In genomic region chr3:107894998-107895397, GRCh38 we compare ENCODE assay signal across 21 cellular contexts.
DNase-seq lines count a peak whose midpoint lies in the region; ATAC-seq, FAIRE-seq and TF ChIP-seq lines count a peak whose summit lies in the region.
"Had no signal": no experiment of that assay in that cellular context is flagged by ENCODE, and none has a peak within 500 bp of the region (broad histone marks: within the 10 kb centered on the region; RNA-seq: fewer than 3 reads in every experiment).

No MANE protein-coding gene starts in this region.

- POLR2A ChIA-PET in HepG2 (lab: Yijun Ruan, JAX), result no interaction called here
- POLR2A ChIA-PET in K562 (lab: Yijun Ruan, JAX), result interaction anchor here (0.8 kb wide), 1 partner anchor 13 kb away, joined by 3 read pairs; no protein-coding TSS in a partner anchor
- POLR2A ChIA-PET in CD4-positive, alpha-beta T cell (lab: Charles Lee), result no interaction called here

- BruUV-seq in HepG2 (replicated peaks; lab: Mats Ljungman, UMichigan) (no TSS peak), K562 (replicated peaks; lab: Mats Ljungman, UMichigan) (no TSS peak)

- H3K27ac Mint-ChIP-seq in CD4-positive, alpha-beta T cell, result no peak overlapping the region

- H3K4me1 Mint-ChIP-seq in CD4-positive, alpha-beta T cell (ENCODE audit: low read depth), result no peaks in the 10 kb centered on the region

- no peaks in the 10 kb centered on the region for H3K36me3 ChIP-seq in HepG2 (replicated peaks in 1 of 2; ENCODE audit: control insufficient read depth in 1 of 2, insufficient read depth in 2 of 2, low read length in 2 of 2)
- H3K36me3 ChIP-seq in right lobe of liver, result no peaks in the 10 kb centered on the region
- no peaks in the 10 kb centered on the region for H3K36me3 ChIP-seq in K562 (ENCODE audit: control insufficient read depth, insufficient read depth, low read length)
- H3K36me3 ChIP-seq in ovary, result no peaks in the 10 kb centered on the region
- H3K36me3 ChIP-seq: MG63 had no signal

- H3K79me2 ChIP-seq in HepG2 (ENCODE audit: insufficient read depth, low read length) (no peaks in the 10 kb centered on the region), K562 (ENCODE audit: control insufficient read depth, insufficient read depth, low read length) (no peaks in the 10 kb centered on the region)

- peaks cover 1 to 10% of the 10 kb centered on the region in 2 experiments; a peak in 2 of 5 replicates for H3K27me3 ChIP-seq in HepG2 (ENCODE audit: control insufficient read depth in 1 of 2, insufficient read depth in 2 of 2, low read length in 2 of 2)
- no peaks in the 10 kb centered on the region for H3K27me3 ChIP-seq in right lobe of liver
- no peaks in the 10 kb centered on the region for H3K27me3 ChIP-seq in K562 (ENCODE audit: control insufficient read depth in 2 of 2, insufficient read depth in 2 of 2, low read length in 2 of 2)
- no peaks in the 10 kb centered on the region for H3K27me3 ChIP-seq in ovary
- peaks cover 15% of the 10 kb centered on the region for H3K27me3 ChIP-seq in CD4-positive, alpha-beta T cell (ENCODE audit: control insufficient read depth, insufficient read depth, low read length)

- TF ChIP-seq RAD21 in HepG2 (CRISPR knock-in tag; IDR thresholded peaks at IDR 0.05) (no peak), K562 (CRISPR knock-in tag; conservative IDR thresholded peaks at IDR 0.05 in 1 of 2, IDR thresholded peaks at IDR 0.05 in 1 of 2) (peak; percentile 30 to 53; a peak in 3 of 4 replicates)

- ATAC-seq in HepG2 (no peak), right lobe of liver (no peak), K562 (peak; percentile 79)
- no peak for ATAC-seq in CD4-positive, alpha-beta T cell (ENCODE audit: poor library complexity)

- no peak overlapping the region for H3K9ac ChIP-seq in HepG2 (ENCODE audit: insufficient read depth, low read depth, low read length)
- H3K9ac ChIP-seq in K562 (ENCODE audit: insufficient read depth in 1 of 2, low read depth in 2 of 2, low read length in 2 of 2), result no peak overlapping the region
- H3K9ac ChIP-seq: GM23248 had no signal

- no peak for TF ChIP-seq POLR2A in HepG2 (IDR thresholded peaks at IDR 0.05; ENCODE audit: insufficient read depth in 1 of 2, low read depth in 2 of 2, low read length in 2 of 2)
- no peak for TF ChIP-seq POLR2A in right lobe of liver (IDR thresholded peaks at IDR 0.05)
- TF ChIP-seq POLR2A in K562 (conservative IDR thresholded peaks at IDR 0.05), result no peak
- no peak for TF ChIP-seq POLR2A in ovary (IDR thresholded peaks at IDR 0.05)

- no peak for TF ChIP-seq CTCF in HepG2 (CRISPR knock-in tag; IDR thresholded peaks at IDR 0.05)
- TF ChIP-seq CTCF in right lobe of liver (IDR thresholded peaks at IDR 0.05), result no peak
- TF ChIP-seq CTCF in K562 (IDR thresholded peaks at IDR 0.05 in 2 of 3, conservative IDR thresholded peaks at IDR 0.05 in 1 of 3; ENCODE audit: insufficient read depth in 2 of 3, low read depth in 1 of 3, low read length in 3 of 3), result peak in 2 of 3 experiments; percentile 18 to 37; a peak in 3 of 6 replicates
- no peak for TF ChIP-seq CTCF in ovary (IDR thresholded peaks at IDR 0.05)
- TF ChIP-seq CTCF in CD4-positive, alpha-beta T cell (IDR thresholded peaks at IDR 0.05), result no peak

- H3K4me3 Mint-ChIP-seq in CD4-positive, alpha-beta T cell, result no peak overlapping the region

- no peaks in the 10 kb centered on the region for H3K36me3 Mint-ChIP-seq in CD4-positive, alpha-beta T cell (ENCODE audit: low read depth)

- H3K27me3 Mint-ChIP-seq in CD4-positive, alpha-beta T cell, result peaks cover 23% of the 10 kb centered on the region

- CTCF ChIA-PET in HepG2 (lab: Yijun Ruan, JAX; ENCODE audit: low intra/inter-chr PET ratio, low total read pairs), result no interaction called here
- CTCF ChIA-PET in K562 (lab: Yijun Ruan, JAX; ENCODE audit: low intra/inter-chr PET ratio), result no interaction called here
- CTCF ChIA-PET in CD4-positive, alpha-beta T cell (lab: Charles Lee), result no interaction called here

- intact Hi-C loops in HepG2 (cut with micrococcal nuclease; ENCODE audit: unreplicated experiment), result no loop called here
- intact Hi-C loops in right lobe of liver (cut with DNase I), result no loop called here
- intact Hi-C loops in K562 (cut with micrococcal nuclease), result no loop called here
- intact Hi-C loops in ovary (cut with DNase I), result no loop called here
- intact Hi-C loops in CD4-positive, alpha-beta T cell (cut with DNase I, micrococcal nuclease), result no loop called here

- H3K9me1 ChIP-seq in K562 (ENCODE audit: control insufficient read depth, insufficient read depth, low read length), result no peaks in the 10 kb centered on the region

- 4% methylated on average over 4 of the region's 4 CpGs for WGBS in HepG2 (ENCODE audit: low lambda C conversion rate)
- 51% methylated on average over 4 of the region's 4 CpGs for WGBS in right lobe of liver (ENCODE audit: insufficient coverage, low coverage, low lambda C conversion rate, missing lambda C conversion rate)
- WGBS in K562 (ENCODE audit: insufficient coverage, low coverage, missing lambda C conversion rate), result 0% methylated on average over 4 of the region's 4 CpGs
- WGBS in ovary, 3 donors, result 90 to 91% (median 91%) methylated on average over 4 of the region's 4 CpGs

- FAIRE-seq in HepG2 (lab: Jason Lieb, UNC) (no peak), K562 (lab: Jason Lieb, UNC) (peak; percentile 15), urothelium cell line (lab: Jason Lieb, UNC) (peak; percentile 5)
- FAIRE-seq: RCC 7860 had no signal

- H2AFZ ChIP-seq in HepG2 (ENCODE audit: low read length), result no peak overlapping the region
- H2AFZ ChIP-seq in K562 (ENCODE audit: low read depth, low read length), result peak overlapping the region; percentile 51
- H2AFZ ChIP-seq: GM23248 had no signal

- no peak for TF ChIP-seq EP300 in HepG2 (IDR thresholded peaks at IDR 0.05; ENCODE audit: low read depth in 2 of 2, low read length in 2 of 2)
- TF ChIP-seq EP300 in HepG2 (CRISPR knock-in tag; IDR thresholded peaks at IDR 0.05; ENCODE audit: borderline replicate concordance), result no peak
- no peak for TF ChIP-seq EP300 in K562 (IDR thresholded peaks at IDR 0.05; ENCODE audit: low read length)
- TF ChIP-seq EP300 in ovary (IDR thresholded peaks at IDR 0.05), result no peak

- H3K4me2 ChIP-seq in HepG2 (ENCODE audit: low read depth, low read length), result no peak overlapping the region
- peak overlapping the region; percentile 36; the same call in 1 of the 2 replicates for H3K4me2 ChIP-seq in K562 (ENCODE audit: insufficient read depth, low read length)

- no peak overlapping the region for H3K4me3 ChIP-seq in HepG2 (replicated peaks in 1 of 3; ENCODE audit: insufficient read depth in 1 of 3, low read depth in 2 of 3, low read length in 3 of 3)
- no peak overlapping the region for H3K4me3 ChIP-seq in right lobe of liver
- H3K4me3 ChIP-seq in K562, result no peak overlapping the region
- H3K4me3 ChIP-seq in ovary, result no peak overlapping the region
- H3K4me3 ChIP-seq: GM23248, MG63, SK-N-MC had no signal

- H3K9me3 ChIP-seq in HepG2 (ENCODE audit: low read length) (no peaks in the 10 kb centered on the region), right lobe of liver (no peaks in the 10 kb centered on the region), K562 (replicated peaks; ENCODE audit: control insufficient read depth, insufficient read depth, low read depth, low read length) (no peaks in the 10 kb centered on the region), ovary (no peaks in the 10 kb centered on the region)
- H3K9me3 ChIP-seq in CD4-positive, alpha-beta T cell (ENCODE audit: control insufficient read depth, low read length), result no peaks in the 10 kb centered on the region
- H3K9me3 ChIP-seq: MG63 had no signal

- H3K27ac ChIP-seq in HepG2 (ENCODE audit: extremely low read length, insufficient read depth, low read length) (no peak overlapping the region), right lobe of liver (no peak overlapping the region), K562 (ENCODE audit: extremely low read depth, low read depth, low read length) (no peak overlapping the region), ovary (no peak overlapping the region)
- H3K27ac ChIP-seq in CD4-positive, alpha-beta T cell (ENCODE audit: low read depth, low read length), result no peak overlapping the region
- H3K27ac ChIP-seq: GM23248, HL-60, SK-N-MC had no signal

- H3K4me1 ChIP-seq in HepG2 (ENCODE audit: insufficient read depth, low read length), result no peaks in the 10 kb centered on the region
- no peaks in the 10 kb centered on the region for H3K4me1 ChIP-seq in right lobe of liver
- peaks cover 0 to 7% of the 10 kb centered on the region in 2 experiments; a peak in 2 of 5 replicates for H3K4me1 ChIP-seq in K562 (replicated peaks in 1 of 2; ENCODE audit: control insufficient read depth in 2 of 2, insufficient read depth in 2 of 2, low read length in 2 of 2)
- peaks cover 3% of the 10 kb centered on the region for H3K4me1 ChIP-seq in ovary (ENCODE audit: insufficient read depth)

- no peaks in the 10 kb centered on the region for H4K20me1 ChIP-seq in HepG2 (ENCODE audit: insufficient read depth, low read length)
- no peaks in the 10 kb centered on the region for H4K20me1 ChIP-seq in K562 (replicated peaks; ENCODE audit: control insufficient read depth, insufficient read depth, low read length)

- no peak for DNase-seq in HepG2 (ENCODE audit: low spot score)
- no peak for DNase-seq in right lobe of liver
- peak; percentile 84 for DNase-seq in OCI-M1 (lab: John Stamatoyannopoulos, UW)
- DNase-seq in K562 (ENCODE audit: extremely low read depth in 1 of 4, low spot score in 3 of 4), result peak in 3 of 4 experiments; percentile 13 to 38 (median 18)
- DNase-seq in urothelium cell line (ENCODE audit: low spot score), result no peak
- no peak for DNase-seq in ovary
- DNase-seq in COLO668 (lab: John Stamatoyannopoulos, UW; ENCODE audit: unreplicated experiment), result no peak
- DNase-seq in CD4-positive, alpha-beta T cell, result no peak
- DNase-seq: AML-193, Calu3, DMS53, GM23248, HCEC 1CT, MG63, NCI-H1092, NCI-H2227 treated with DMSO at 0.1 percent for 48 hours, NCI-H524, Right ventricle myocardium superior had no signal

- no peaks in the 10 kb centered on the region for H3K9me3 Mint-ChIP-seq in CD4-positive, alpha-beta T cell

- in situ Hi-C loops in HepG2 (cut with HindIII; ENCODE audit: extremely low pct_ligation_motif_present, low pct_unique_long_range_greater_than_20kb), result no loop called here
- in situ Hi-C loops in K562 (cut with MboI), result no loop called here

TF ChIP-seq in HepG2, 621 proteins besides CTCF, POLR2A, EP300 and RAD21 (continues in another document):
- no peak for TF ChIP-seq ZNF556 (CRISPR knock-in tag; IDR thresholded peaks at IDR 0.05; ENCODE audit: borderline replicate concordance)

TF ChIP-seq in K562, 482 proteins besides CTCF, POLR2A, EP300 and RAD21 (continues in another document):
- TF ChIP-seq SREBF2 (CRISPR knock-in tag; IDR thresholded peaks at IDR 0.05) (no peak), NR2C1 (IDR thresholded peaks at IDR 0.05) (no peak), NR2C1 (tag; IDR thresholded peaks at IDR 0.05) (no peak)

Comparison
In these comparisons a context has a peak if more than half of its experiments do, and no peak if none do; other contexts are left out.
1. DNase-seq: peak in OCI-M1 (single experiment) and K562 (3 of 4); none in HepG2 (single experiment), right lobe of liver (0 of 3), urothelium cell line (single experiment), ovary (0 of 5), COLO668 (single experiment) and CD4-positive, alpha-beta T cell (0 of 10).
2. CTCF ChIP-seq: peak in K562 (2 of 3); none in HepG2 (single experiment), right lobe of liver (0 of 4), ovary (0 of 3) and CD4-positive, alpha-beta T cell (single experiment).
3. Of the 241 proteins assayed by ChIP-seq in both HepG2 and K562: peak only in HepG2: none; only in K562: CTCF, DPF2, FOSL1, JUND, MAFG, MEIS2 and 2 more; in both: MAFF and MAFK; in neither: 229; mixed calls (peak in some experiments, not most) for 2.